Comparison of ENCODE assay signal across 8 cellular contexts in genomic region chr19:12890787-12891552, GRCh38. TPM values are rescaled to one million over a fixed set of nuclear protein-coding genes. Genes with fewer than 3 reads are reported as not detected.
DNase-seq lines count a peak whose midpoint lies in the region; TF ChIP-seq lines count a peak whose summit lies in the region.

TSS of gene GCDH (plus strand) at chr19:12891160. CDS start at chr19:12891305, 145 bp downstream.

- H3K4me3 ChIP-seq in HEK293 (ENCODE audit: low read depth, low read length) (peak within 1 kb of the TSS; percentile 96), neuron (ENCODE audit: low read length) (peak within 1 kb of the TSS; percentile 64), subcutaneous abdominal adipose tissue (ENCODE audit: low read depth in 1 of 5, low read length in 5 of 5) (peak within 1 kb of the TSS; percentile 76 to 97 (median 88))

- peak within 1 kb of the TSS; percentile 93 for H3K4me3 Mint-ChIP-seq in activated naive CD4-positive, alpha-beta T cell treated with anti-CD3 and anti-CD28 coated beads for 36 hours

- H3K9me3 Mint-ChIP-seq in activated naive CD4-positive, alpha-beta T cell treated with anti-CD3 and anti-CD28 coated beads for 36 hours: no peaks in the 10 kb centered on the region

- H3K27ac ChIP-seq in HEK293 (ENCODE audit: extremely low read depth, low read depth, low read length) (no peak within 1 kb of the TSS), subcutaneous abdominal adipose tissue (ENCODE audit: low read depth, low read length) (peak within 1 kb of the TSS; percentile 37)

- H3K4me1 ChIP-seq in HEK293 (ENCODE audit: control insufficient read depth, insufficient read depth, low read length): no peaks in the 10 kb centered on the region
- peaks cover 8% of the 10 kb centered on the region for H3K4me1 ChIP-seq in neuron (ENCODE audit: insufficient read depth, low read length)
- peaks cover 0 to 20% (median 17%) of the 10 kb centered on the region in 5 donors for H3K4me1 ChIP-seq in subcutaneous abdominal adipose tissue (ENCODE audit: control insufficient read depth in 5 of 5, insufficient read depth in 5 of 5, low read length in 5 of 5)

- TF ChIP-seq CTCF in HEK293 (tag by site-specific recombination; IDR thresholded peaks at IDR 0.05): no peak

- H3K27me3 ChIP-seq in neuron (ENCODE audit: insufficient read depth, low read length) (peaks cover 23% of the 10 kb centered on the region), subcutaneous abdominal adipose tissue (ENCODE audit: control insufficient read depth in 5 of 5, insufficient read depth in 4 of 5, low read length in 5 of 5) (peaks cover 0 to 11% (median under 1%) of the 10 kb centered on the region in 5 donors)

- CTCF ChIA-PET in HEK293 (lab: Yijun Ruan, JAX): interaction anchor here (0.6 to 1.3 kb wide), 9 partner anchors 9 to 161 kb away, joined by 3 to 6 read pairs (median 3); partner anchors contain the start of genes DNASE2 and SYCE2
- CTCF ChIA-PET in activated naive CD4-positive, alpha-beta T cell treated with anti-CD3 and anti-CD28 coated beads for 36 hours (lab: Charles Lee): interaction anchor here (0.6 to 1.9 kb wide), 6 partner anchors 34 to 143 kb away, joined by 3 to 11 read pairs (median 3); no protein-coding TSS in a partner anchor

- H3K9ac ChIP-seq in subcutaneous abdominal adipose tissue (ENCODE audit: low read length in 5 of 5): peak within 1 kb of the TSS; percentile 38 to 90 (median 73)

- H3K36me3 ChIP-seq in HEK293 (ENCODE audit: control insufficient read depth in 2 of 2, insufficient read depth in 1 of 2, low read length in 2 of 2): peaks cover 0 to 19% of the 10 kb centered on the region in 2 experiments; a peak in 2 of 3 replicates
- peaks cover 16% of the 10 kb centered on the region for H3K36me3 ChIP-seq in neuron (ENCODE audit: insufficient read depth, low read length)
- H3K36me3 ChIP-seq in subcutaneous abdominal adipose tissue (ENCODE audit: control insufficient read depth in 5 of 5, insufficient read depth in 5 of 5, low read length in 5 of 5): peaks cover 0 to 22% (median 18%) of the 10 kb centered on the region in 5 donors

- no peaks in the 10 kb centered on the region for H3K27me3 Mint-ChIP-seq in activated naive CD4-positive, alpha-beta T cell treated with anti-CD3 and anti-CD28 coated beads for 36 hours (ENCODE audit: low read depth)

- intact Hi-C loops in activated naive CD4-positive, alpha-beta T cell treated with anti-CD3 and anti-CD28 coated beads for 36 hours (cut with micrococcal nuclease): loop anchor here (1.0 to 2.0 kb wide), 2 partner anchors 28 to 47 kb away; partner anchors contain the start of genes CALR and SYCE2

- peaks cover 8% of the 10 kb centered on the region for H3K36me3 Mint-ChIP-seq in activated naive CD4-positive, alpha-beta T cell treated with anti-CD3 and anti-CD28 coated beads for 36 hours (ENCODE audit: low read depth)

- H2AFZ ChIP-seq in neuron (ENCODE audit: low read depth, low read length): peak within 1 kb of the TSS; percentile 43

- H3K27ac Mint-ChIP-seq in activated naive CD4-positive, alpha-beta T cell treated with anti-CD3 and anti-CD28 coated beads for 36 hours: peak within 1 kb of the TSS; percentile 73

- H3K4me1 Mint-ChIP-seq in activated naive CD4-positive, alpha-beta T cell treated with anti-CD3 and anti-CD28 coated beads for 36 hours (ENCODE audit: low read depth): peaks cover 25% of the 10 kb centered on the region

- DNase-seq in GF-D8 (lab: John Stamatoyannopoulos, UW) (peak; percentile 99), NAMALWA (ENCODE audit: low spot score) (peak; percentile 99), SK-N-DZ (ENCODE audit: low spot score) (peak; percentile 99), foreskin melanocyte (peak; percentile 98)
- DNase-seq in activated naive CD4-positive, alpha-beta T cell treated with anti-CD3 and anti-CD28 coated beads for 36 hours: peak; percentile 98

- H3K9me3 ChIP-seq in HEK293 (ENCODE audit: control insufficient read depth, insufficient read depth, low read depth, low read length) (no peaks in the 10 kb centered on the region), neuron (ENCODE audit: low read length) (no peaks in the 10 kb centered on the region), subcutaneous abdominal adipose tissue (ENCODE audit: control insufficient read depth in 5 of 5, low read length in 5 of 5) (no peaks in the 10 kb centered on the region)

- POLR2A ChIA-PET in HEK293 (lab: Yijun Ruan, JAX): interaction anchor here (0.5 to 2.7 kb wide), 18 partner anchors 8 to 680 kb away, joined by 3 to 42 read pairs (median 4); partner anchors contain the start of genes DNASE2, FARSA, FBXW9 and GADD45GIP1

TF ChIP-seq in HEK293, 187 proteins besides CTCF, POLR2A, EP300 and RAD21 (continues in another document):
- TF ChIP-seq ZNF629 (tag by site-specific recombination; IDR thresholded peaks at IDR 0.05) (peak; percentile 91), KLF16 (tag by site-specific recombination; IDR thresholded peaks at IDR 0.05) (peak; percentile 87), SP2 (tag by site-specific recombination; IDR thresholded peaks at IDR 0.05) (peak; percentile 95), GLIS2 (tag by site-specific recombination; IDR thresholded peaks at IDR 0.05) (peak; percentile 62; the same call in 1 of the 2 replicates), ZNF704 (tag by site-specific recombination; IDR thresholded peaks at IDR 0.05) (peak; percentile 70; the same call in 1 of the 2 replicates), ZNF544 (tag by site-specific recombination; IDR thresholded peaks at IDR 0.05) (no peak), ZNF692 (tag by site-specific recombination; IDR thresholded peaks at IDR 0.05) (peak; percentile 100), ZNF600 (tag by site-specific recombination; IDR thresholded peaks at IDR 0.05) (0 out of 2 replicates have a peak, but pooled peaks have one; percentile 12), EGR2 (tag by site-specific recombination; IDR thresholded peaks at IDR 0.05; ENCODE audit: low read depth) (peak; percentile 61; the same call in 1 of the 2 replicates), SP3 (tag by site-specific recombination; IDR thresholded peaks at IDR 0.05) (peak; percentile 96), ZNF146 (tag by site-specific recombination; IDR thresholded peaks at IDR 0.05) (no peak), ZNF335 (tag by site-specific recombination; conservative IDR thresholded peaks at IDR 0.05) (peak; percentile 46; the same call in 1 of the 2 replicates), BCL11B (tag by site-specific recombination; IDR thresholded peaks at IDR 0.05; ENCODE audit: low read depth) (0 out of 2 replicates have a peak, but pooled peaks have one; percentile 49), ZFP37 (tag by site-specific recombination; IDR thresholded peaks at IDR 0.05) (no peak), KLF10 (tag by site-specific recombination; IDR thresholded peaks at IDR 0.05) (peak; percentile 100), ZBTB17 (tag by site-specific recombination; IDR thresholded peaks at IDR 0.05) (peak; percentile 58; the same call in 1 of the 2 replicates), ZNF596 (tag by site-specific recombination; IDR thresholded peaks at IDR 0.05) (no peak)
- TF ChIP-seq, protein P1, sequence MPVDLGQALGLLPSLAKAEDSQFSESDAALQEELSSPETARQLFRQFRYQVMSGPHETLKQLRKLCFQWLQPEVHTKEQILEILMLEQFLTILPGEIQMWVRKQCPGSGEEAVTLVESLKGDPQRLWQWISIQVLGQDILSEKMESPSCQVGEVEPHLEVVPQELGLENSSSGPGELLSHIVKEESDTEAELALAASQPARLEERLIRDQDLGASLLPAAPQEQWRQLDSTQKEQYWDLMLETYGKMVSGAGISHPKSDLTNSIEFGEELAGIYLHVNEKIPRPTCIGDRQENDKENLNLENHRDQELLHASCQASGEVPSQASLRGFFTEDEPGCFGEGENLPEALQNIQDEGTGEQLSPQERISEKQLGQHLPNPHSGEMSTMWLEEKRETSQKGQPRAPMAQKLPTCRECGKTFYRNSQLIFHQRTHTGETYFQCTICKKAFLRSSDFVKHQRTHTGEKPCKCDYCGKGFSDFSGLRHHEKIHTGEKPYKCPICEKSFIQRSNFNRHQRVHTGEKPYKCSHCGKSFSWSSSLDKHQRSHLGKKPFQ (tag by site-specific recombination; IDR thresholded peaks at IDR 0.05): no peak
- TF ChIP-seq, protein P2, sequence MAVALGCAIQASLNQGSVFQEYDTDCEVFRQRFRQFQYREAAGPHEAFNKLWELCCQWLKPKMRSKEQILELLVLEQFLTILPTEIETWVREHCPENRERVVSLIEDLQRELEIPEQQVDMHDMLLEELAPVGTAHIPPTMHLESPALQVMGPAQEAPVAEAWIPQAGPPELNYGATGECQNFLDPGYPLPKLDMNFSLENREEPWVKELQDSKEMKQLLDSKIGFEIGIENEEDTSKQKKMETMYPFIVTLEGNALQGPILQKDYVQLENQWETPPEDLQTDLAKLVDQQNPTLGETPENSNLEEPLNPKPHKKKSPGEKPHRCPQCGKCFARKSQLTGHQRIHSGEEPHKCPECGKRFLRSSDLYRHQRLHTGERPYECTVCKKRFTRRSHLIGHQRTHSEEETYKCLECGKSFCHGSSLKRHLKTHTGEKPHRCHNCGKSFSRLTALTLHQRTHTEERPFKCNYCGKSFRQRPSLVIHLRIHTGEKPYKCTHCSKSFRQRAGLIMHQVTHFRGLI (tag by site-specific recombination; IDR thresholded peaks at IDR 0.05): no peak

RNA-seq across cellular contexts. Expression of gene GCDH, which starts in this region (rescaled TPM):
- polyA plus RNA-seq in SK-N-DZ (2014; cell fraction: cytosol; rRNA removed): 55.9 and 85.5 TPM in 2 replicates
- polyA plus RNA-seq in SK-N-DZ (2014; cell fraction: nucleus; rRNA removed): 56.2 and 117 TPM in 2 replicates
- 10 to 100 TPM; 36.3 to 38.3 TPM for total RNA-seq in activated naive CD4-positive, alpha-beta T cell treated with anti-CD3 and anti-CD28 coated beads for 36 hours
